Comparison of ENCODE assay signal across 27 cellular contexts in the genomic region with DNA sequence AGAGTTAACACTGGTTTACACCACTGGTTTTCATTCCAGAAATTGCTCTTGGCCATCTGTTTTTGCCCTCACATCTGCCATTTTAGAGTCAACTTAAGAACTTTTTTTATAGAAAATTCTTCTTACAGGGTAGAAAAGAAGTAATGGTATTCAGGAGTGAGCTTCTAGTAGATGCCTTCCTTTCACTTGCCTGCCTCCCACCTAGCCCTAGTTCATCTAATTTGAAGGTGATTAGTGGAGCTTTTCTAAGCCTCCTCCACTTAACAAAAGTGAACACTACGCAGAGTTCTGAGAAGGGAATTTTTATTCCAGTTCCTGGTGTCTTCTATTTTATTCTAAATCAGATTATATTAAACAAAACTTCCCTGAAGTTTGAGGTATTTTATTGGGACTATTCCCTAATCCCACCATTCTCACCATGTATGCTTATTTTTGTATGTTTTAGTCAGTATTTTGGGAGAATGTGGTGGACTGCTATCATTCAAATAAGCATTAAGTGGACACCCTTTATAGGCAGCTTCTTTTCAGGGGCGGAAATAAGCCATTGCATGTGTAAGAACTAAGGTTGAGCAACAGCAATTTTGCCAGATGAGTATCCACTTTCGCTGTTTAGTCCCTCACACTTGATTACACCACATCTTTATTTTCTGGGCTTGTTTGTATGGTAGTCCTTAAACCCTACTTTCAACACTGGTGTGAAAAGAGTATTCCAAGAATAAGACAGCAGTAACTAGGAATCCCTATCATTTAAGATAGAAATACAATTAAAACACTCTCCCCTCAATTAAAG.
DNase-seq lines count a peak whose midpoint lies in the region; ATAC-seq and TF ChIP-seq lines count a peak whose summit lies in the region.
"Had no signal": no experiment of that assay in that cellular context is flagged by ENCODE, and none has a peak within 500 bp of the region (broad histone marks: within the 10 kb centered on the region; RNA-seq: fewer than 3 reads in every experiment).

No MANE protein-coding gene starts in this region.

- TF ChIP-seq CTCF in AG09319 (IDR thresholded peaks at IDR 0.05; ENCODE audit: low read depth, low read length) (no peak), foreskin fibroblast (IDR thresholded peaks at IDR 0.05; ENCODE audit: low read depth, low read length) (no peak), glutamatergic neuron (IDR thresholded peaks at IDR 0.05; ENCODE audit: partially characterized antibody, unreplicated experiment) (no peak)

- no peak for ATAC-seq in activated T-cell treated with anti-CD3 and anti-CD28 coated beads, Interleukin-2, amount 50 U/mL, for 72 hours (replicated peaks in 1 of 2)
- ATAC-seq: activated CD4-positive, CD25-positive, alpha-beta regulatory T cell treated with anti-CD3 and anti-CD28 coated beads, Interleukin-2, amount 50 U/mL, for 24 hours; right lobe of liver; stimulated activated effector memory CD8-positive, alpha-beta T cell treated with anti-CD3 and anti-CD28 coated beads, Interleukin-12 subunit alpha, Interleukin-12 subunit beta, amount 100 ng/mL, for 72 hours had no signal

- H3K4me3 Mint-ChIP-seq in glutamatergic neuron (ENCODE audit: unreplicated experiment) = no peak overlapping the region
- H3K4me3 Mint-ChIP-seq in activated T-cell treated with anti-CD3 and anti-CD28 coated beads, Interleukin-2, amount 50 U/mL, for 72 hours = no peak overlapping the region
- H3K4me3 Mint-ChIP-seq: activated naive CD8-positive, alpha-beta T cell treated with anti-CD3 and anti-CD28 coated beads for 36 hours; central memory CD8-positive, alpha-beta T cell; memory B cell; stimulated activated effector memory CD8-positive, alpha-beta T cell treated with anti-CD3 and anti-CD28 coated beads, Interleukin-12 subunit alpha, Interleukin-12 subunit beta, amount 100 ng/mL, for 72 hours had no signal

- DNase-seq in AG09319 (ENCODE audit: extremely low read depth, low read depth) (peak; percentile 8), LHCN-M2 (ENCODE audit: low read depth) (peak; percentile 12), amniotic epithelial cell (ENCODE audit: low read depth) (peak; percentile 90), foreskin fibroblast (peak; percentile 3 to 39), glutamatergic neuron (no peak), SHP77 treated with DMSO at 0.1 percent for 48 hours (lab: John Stamatoyannopoulos, UW) (no peak), medulla oblongata (ENCODE audit: extremely low spot score) (no peak)
- DNase-seq in activated T-cell treated with anti-CD3 and anti-CD28 coated beads, Interleukin-2, amount 50 U/mL, for 72 hours = no peak
- DNase-seq: ACHN; activated CD4-positive, alpha-beta T cell treated with anti-CD3 and anti-CD28 coated beads, Interleukin-2, amount 50 U/mL, for 48 hours; activated CD8-positive, alpha-beta memory T cell treated with anti-CD3 and anti-CD28 coated beads, Interleukin-2, amount 50 U/mL, for 48 hours; activated naive CD8-positive, alpha-beta T cell treated with anti-CD3 and anti-CD28 coated beads for 36 hours; C1 segment of cervical spinal cord; COR-L47; DND-41; foreskin melanocyte; NCI-H1092 treated with DMSO at 0.1 percent for 48 hours; NCI-H187; NCI-H69; right lobe of liver; RPMI8226; stimulated activated CD4-positive, alpha-beta T cell treated with anti-CD3 and anti-CD28 coated beads, Interleukin-4, amount 100 ng/mL, for 24 hours; T-helper 1 cell had no signal

- peaks cover 7% of the 10 kb centered on the region for H3K4me1 Mint-ChIP-seq in glutamatergic neuron (ENCODE audit: low read depth, unreplicated experiment)
- H3K4me1 Mint-ChIP-seq in activated T-cell treated with anti-CD3 and anti-CD28 coated beads, Interleukin-2, amount 50 U/mL, for 72 hours (ENCODE audit: low read depth) = no peaks in the 10 kb centered on the region
- H3K4me1 Mint-ChIP-seq: activated naive CD8-positive, alpha-beta T cell treated with anti-CD3 and anti-CD28 coated beads for 36 hours; central memory CD8-positive, alpha-beta T cell; memory B cell; stimulated activated effector memory CD8-positive, alpha-beta T cell treated with anti-CD3 and anti-CD28 coated beads, Interleukin-12 subunit alpha, Interleukin-12 subunit beta, amount 100 ng/mL, for 72 hours had no signal

- H3K27me3 Mint-ChIP-seq in glutamatergic neuron (ENCODE audit: unreplicated experiment) = no peaks in the 10 kb centered on the region
- H3K27me3 Mint-ChIP-seq in activated T-cell treated with anti-CD3 and anti-CD28 coated beads, Interleukin-2, amount 50 U/mL, for 72 hours (ENCODE audit: low read depth) = peaks cover 28% of the 10 kb centered on the region

- H3K27ac Mint-ChIP-seq in glutamatergic neuron (ENCODE audit: unreplicated experiment) = no peak overlapping the region
- H3K27ac Mint-ChIP-seq in activated T-cell treated with anti-CD3 and anti-CD28 coated beads, Interleukin-2, amount 50 U/mL, for 72 hours = no peak overlapping the region
- H3K27ac Mint-ChIP-seq: activated naive CD8-positive, alpha-beta T cell treated with anti-CD3 and anti-CD28 coated beads for 36 hours; memory B cell; stimulated activated effector memory CD8-positive, alpha-beta T cell treated with anti-CD3 and anti-CD28 coated beads, Interleukin-12 subunit alpha, Interleukin-12 subunit beta, amount 100 ng/mL, for 72 hours had no signal

- no peaks in the 10 kb centered on the region for H3K9me3 Mint-ChIP-seq in glutamatergic neuron (ENCODE audit: unreplicated experiment)
- H3K9me3 Mint-ChIP-seq in activated T-cell treated with anti-CD3 and anti-CD28 coated beads, Interleukin-2, amount 50 U/mL, for 72 hours = no peaks in the 10 kb centered on the region
- H3K9me3 Mint-ChIP-seq: activated naive CD8-positive, alpha-beta T cell treated with anti-CD3 and anti-CD28 coated beads for 36 hours; central memory CD8-positive, alpha-beta T cell; stimulated activated effector memory CD8-positive, alpha-beta T cell treated with anti-CD3 and anti-CD28 coated beads, Interleukin-12 subunit alpha, Interleukin-12 subunit beta, amount 100 ng/mL, for 72 hours had no signal

- no peak overlapping the region for H3K4me3 ChIP-seq in foreskin fibroblast (ENCODE audit: low read depth in 1 of 2, low read length in 2 of 2)
- H3K4me3 ChIP-seq: right lobe of liver had no signal

- no peaks in the 10 kb centered on the region for H3K36me3 Mint-ChIP-seq in glutamatergic neuron (ENCODE audit: unreplicated experiment)
- H3K36me3 Mint-ChIP-seq in activated T-cell treated with anti-CD3 and anti-CD28 coated beads, Interleukin-2, amount 50 U/mL, for 72 hours (ENCODE audit: insufficient read depth in 2 of 2) = no peaks in the 10 kb centered on the region
- H3K36me3 Mint-ChIP-seq: activated naive CD8-positive, alpha-beta T cell treated with anti-CD3 and anti-CD28 coated beads for 36 hours; memory B cell; stimulated activated effector memory CD8-positive, alpha-beta T cell treated with anti-CD3 and anti-CD28 coated beads, Interleukin-12 subunit alpha, Interleukin-12 subunit beta, amount 100 ng/mL, for 72 hours had no signal

Comparison
In these comparisons a context has a peak if more than half of its experiments do, and no peak if none do; other contexts are left out.
1. DNase-seq: peak in AG09319 (single experiment), LHCN-M2 (single experiment), amniotic epithelial cell (single experiment) and foreskin fibroblast (2 of 2); none in glutamatergic neuron (single experiment), SHP77 treated with DMSO at 0.1 percent for 48 hours (single experiment), activated T-cell treated with anti-CD3 and anti-CD28 coated beads, Interleukin-2, amount 50 U/mL, for 72 hours (0 of 2) and medulla oblongata (single experiment).